16 cellular contexts compared by ENCODE assay signal in the genomic region with DNA sequence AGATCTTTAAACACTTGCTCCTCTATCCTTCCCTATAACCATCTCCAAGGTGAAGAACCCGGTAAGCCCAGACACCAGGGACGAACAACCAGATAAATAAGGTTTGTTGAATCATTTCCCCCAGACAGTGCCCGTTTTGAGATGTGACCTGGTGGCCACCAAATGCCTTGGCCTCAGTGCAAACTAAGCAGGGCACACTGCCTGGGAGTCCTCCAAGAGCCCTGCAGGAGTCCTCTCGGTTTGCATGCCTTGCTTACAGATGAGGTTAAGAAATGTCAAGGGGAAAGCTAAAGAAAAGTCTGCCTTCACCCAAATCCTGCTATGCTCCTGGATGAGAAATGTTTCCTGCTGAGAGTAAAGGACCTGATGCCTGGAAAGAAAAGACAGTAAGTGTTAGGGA. TPM values are rescaled to one million over a fixed set of nuclear protein-coding genes. Genes with fewer than 3 reads are reported as not detected.
DNase-seq lines count a peak whose midpoint lies in the region; ATAC-seq and TF ChIP-seq lines count a peak whose summit lies in the region.
"Had no signal": no experiment of that assay in that cellular context is flagged by ENCODE, and none has a peak within 500 bp of the region (broad histone marks: within the 10 kb centered on the region; RNA-seq: fewer than 3 reads in every experiment).

No MANE protein-coding gene starts in this region.

- H3K4me3 Mint-ChIP-seq in progenitor cell of endocrine pancreas (ENCODE audit: low read depth) = no peak overlapping the region
- H3K4me3 Mint-ChIP-seq: CD14-positive monocyte; CD4-positive, alpha-beta memory T cell had no signal

- no peaks in the 10 kb centered on the region for H3K9me3 Mint-ChIP-seq in progenitor cell of endocrine pancreas (ENCODE audit: low read depth)
- H3K9me3 Mint-ChIP-seq: CD14-positive monocyte; CD4-positive, alpha-beta memory T cell had no signal

- H3K27ac ChIP-seq in coronary artery (no peak overlapping the region), stomach (no peak overlapping the region)
- H3K27ac ChIP-seq: BLaER1, GM23248 had no signal

- WGBS in stomach, 5 donors = 70 to 82% (median 74%) methylated on average over 4 of the region's 4 CpGs

- H3K27me3 ChIP-seq in stomach = peaks cover 0 to 11% (median 0%) of the 10 kb centered on the region in 3 donors
- H3K27me3 ChIP-seq: BLaER1 had no signal

- H3K27me3 Mint-ChIP-seq in progenitor cell of endocrine pancreas = no peaks in the 10 kb centered on the region
- H3K27me3 Mint-ChIP-seq: CD4-positive, alpha-beta memory T cell had no signal

- TF ChIP-seq CTCF in coronary artery (IDR thresholded peaks at IDR 0.05) = no peak
- TF ChIP-seq CTCF in progenitor cell of endocrine pancreas (IDR thresholded peaks at IDR 0.05; ENCODE audit: unreplicated experiment) = no peak
- TF ChIP-seq CTCF in stomach (IDR thresholded peaks at IDR 0.05) = no peak

- TF ChIP-seq EP300 in stomach (IDR thresholded peaks at IDR 0.05) = no peak

- H3K27ac Mint-ChIP-seq in progenitor cell of endocrine pancreas = peak overlapping the region; percentile 33
- H3K27ac Mint-ChIP-seq: CD4-positive, alpha-beta memory T cell had no signal

- no peak for TF ChIP-seq POLR2A in stomach (IDR thresholded peaks at IDR 0.05)

- no peaks in the 10 kb centered on the region for H3K9me3 ChIP-seq in stomach
- H3K9me3 ChIP-seq: BLaER1 had no signal

- no peak overlapping the region for H3K4me3 ChIP-seq in coronary artery
- H3K4me3 ChIP-seq in stomach = no peak overlapping the region
- H3K4me3 ChIP-seq: BLaER1, GM23248 had no signal

- no peaks in the 10 kb centered on the region for H3K36me3 ChIP-seq in stomach
- H3K36me3 ChIP-seq: BLaER1 had no signal

- DNase-seq in NCI-H2171 treated with DMSO at 0.1 percent for 48 hours (lab: John Stamatoyannopoulos, UW) (peak; percentile 60), NCI-H2171 (lab: John Stamatoyannopoulos, UW) (no peak), coronary artery (ENCODE audit: low spot score) (peak; percentile 43), progenitor cell of endocrine pancreas (ENCODE audit: low spot score, unreplicated experiment) (no peak), stomach (no peak), H4 (ENCODE audit: low spot score) (no peak)
- DNase-seq: 8988T; CD4-positive, alpha-beta memory T cell; DMS153; DND-41; EL; GM23248; HCEC 1CT had no signal

- peaks cover 13% of the 10 kb centered on the region for H3K4me1 Mint-ChIP-seq in progenitor cell of endocrine pancreas (ENCODE audit: low read depth)
- H3K4me1 Mint-ChIP-seq: CD4-positive, alpha-beta memory T cell had no signal

- no peak for ATAC-seq in GM19395 (IDR thresholded peaks at IDR 0.05; ENCODE audit: unreplicated experiment)

- intact Hi-C loops in stomach (cut with DNase I; ENCODE audit: low total_unique reads) = no loop called here

- no peaks in the 10 kb centered on the region for H3K4me1 ChIP-seq in stomach

- peaks cover 2% of the 10 kb centered on the region for H3K36me3 Mint-ChIP-seq in progenitor cell of endocrine pancreas (ENCODE audit: insufficient read depth)
- H3K36me3 Mint-ChIP-seq: CD14-positive monocyte; CD4-positive, alpha-beta memory T cell had no signal

RNA-seq across cellular contexts. Expression of a gene that starts 31.6 kb away (rescaled TPM):
- total RNA-seq in progenitor cell of endocrine pancreas = 23.8 and 25.5 TPM in 2 replicates
- total RNA-seq in stomach = 1 to 10 TPM in 3 of 5 donors, under 1 TPM in 2; under 0.01 to 6.1 (median 1.0) TPM
- polyA plus RNA-seq in stomach = under 1 TPM; under 0.01 to 0.15 (median 0.15) TPM
- 0.10 TPM in 1 of 2 replicates, not detected in the other for total RNA-seq in H4 (2014; rRNA removed; shearing (Covaris generic))
- total RNA-seq: GM23248 had no signal
- polyA plus RNA-seq: GM23248 had no signal

Comparison
In these comparisons a context has a peak if more than half of its experiments do, and no peak if none do; other contexts are left out.
1. DNase-seq: peak in NCI-H2171 treated with DMSO at 0.1 percent for 48 hours (single experiment) and coronary artery (single experiment); none in NCI-H2171 (single experiment), progenitor cell of endocrine pancreas (single experiment), stomach (single experiment) and H4 (single experiment).